Comparison of ENCODE assay signal across 8 cellular contexts in genomic region chr4:176065365-176066249, GRCh38. TPM values are rescaled to one million over a fixed set of nuclear protein-coding genes. Genes with fewer than 3 reads are reported as not detected.
DNase-seq lines count a peak whose midpoint lies in the region; ATAC-seq lines count a peak whose summit lies in the region.

WDR17 (plus strand) TSS chr4:176065841; CDS start chr4:176111581, 45,740 bp downstream.

- ATAC-seq in GM18907 (IDR thresholded peaks at IDR 0.05; ENCODE audit: unreplicated experiment) (peak; percentile 100), HG03139 (IDR thresholded peaks at IDR 0.05; ENCODE audit: unreplicated experiment) (peak; percentile 100)
- peak; percentile 97 to 99 for ATAC-seq in activated CD4-positive, CD25-positive, alpha-beta regulatory T cell treated with anti-CD3 and anti-CD28 coated beads, Interleukin-2, amount 50 U/mL, for 24 hours

- peak; percentile 82 for DNase-seq in A172 (ENCODE audit: low spot score)
- DNase-seq in NCI-H345 treated with DMSO at 0.1 percent for 48 hours (lab: John Stamatoyannopoulos, UW; ENCODE audit: unreplicated experiment): peak; percentile 65
- peak; percentile 97 for DNase-seq in cerebellar cortex (ENCODE audit: low spot score)
- peak; percentile 99 for DNase-seq in islet precursor cell
- peak; percentile 51 to 65 (median 60) for DNase-seq in stimulated activated CD4-positive, alpha-beta T cell treated with anti-CD3 and anti-CD28 coated beads, Interleukin-12 subunit alpha, Interleukin-12 subunit beta, amount 100 ng/mL, for 48 hours (ENCODE audit: low read depth in 2 of 3, low spot score in 1 of 3)

RNA-seq across cellular contexts. Expression of gene WDR17, which starts in this region (rescaled TPM):
- 2.5 and 3.3 TPM in 2 replicates for total RNA-seq in A172 (2014; rRNA removed; shearing (Covaris generic))

Comparison
In these comparisons a context has a peak if more than half of its experiments do, and no peak if none do; other contexts are left out.
1. Peak in every context shown above with its lines: DNase-seq and ATAC-seq.